In the genomic region with DNA sequence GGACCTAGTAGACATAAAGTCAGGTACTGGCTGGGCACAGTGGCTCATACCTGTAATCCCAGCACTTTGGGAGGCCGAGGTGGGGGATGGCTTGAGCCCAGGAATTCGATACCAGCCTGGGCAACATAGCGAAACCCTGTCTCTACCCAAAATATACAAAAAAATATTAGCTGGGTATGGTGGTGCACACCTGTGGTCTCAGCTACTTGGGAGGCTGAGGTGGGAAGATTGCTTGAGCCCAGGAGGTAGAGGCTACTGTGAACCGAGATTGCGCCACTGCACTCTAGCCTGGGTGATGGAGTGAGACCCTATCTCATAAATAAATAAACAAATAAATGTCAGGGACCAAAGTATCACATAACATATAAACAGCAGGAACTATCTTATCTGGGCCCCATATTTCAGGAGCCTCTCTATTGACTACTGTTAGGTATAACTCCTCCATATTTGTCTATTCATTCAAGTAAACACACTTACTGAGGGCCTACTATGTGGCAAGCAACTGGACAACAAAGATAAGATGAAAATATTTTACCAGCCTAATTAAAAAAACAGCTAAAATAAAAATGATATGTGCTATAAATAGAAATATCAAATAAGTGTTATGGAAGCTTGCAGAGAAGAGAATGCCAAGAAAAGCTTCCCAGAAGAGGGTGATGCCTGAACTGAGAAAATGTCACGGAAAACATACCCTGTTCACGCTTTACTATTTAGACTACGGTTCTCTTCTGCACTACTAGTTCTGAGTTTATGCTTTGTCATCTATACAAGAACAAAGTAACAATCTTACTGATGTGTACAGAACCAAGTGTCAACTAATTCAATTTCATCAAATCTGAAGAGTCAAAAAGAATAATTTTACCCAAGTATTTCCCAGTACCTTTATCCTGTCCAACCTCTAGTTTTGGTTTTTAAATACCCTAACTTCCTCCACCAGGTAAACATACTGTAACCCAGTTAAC, we compare ENCODE assay signal across 10 cellular contexts. TPM values are rescaled to one million over a fixed set of nuclear protein-coding genes. Genes with fewer than 3 reads are reported as not detected.
DNase-seq lines count a peak whose midpoint lies in the region; ATAC-seq and TF ChIP-seq lines count a peak whose summit lies in the region.
"Had no signal": no experiment of that assay in that cellular context is flagged by ENCODE, and none has a peak within 500 bp of the region (broad histone marks: within the 10 kb centered on the region; RNA-seq: fewer than 3 reads in every experiment).

No MANE protein-coding gene starts in this region.

- H3K27ac Mint-ChIP-seq in WTC11 = peak overlapping the region; percentile 45

- peaks cover 29% of the 10 kb centered on the region for H3K36me3 ChIP-seq in HAP-1 (replicated peaks)
- peaks cover 0 to 23% of the 10 kb centered on the region in 2 donors for H3K36me3 ChIP-seq in gastrocnemius medialis
- H3K36me3 ChIP-seq in testis (ENCODE audit: low read depth, missing control alignments) = no peaks in the 10 kb centered on the region

- ATAC-seq in WTC11 (no peak), gastrocnemius medialis (no peak), GM19397 (IDR thresholded peaks at IDR 0.05; ENCODE audit: unreplicated experiment) (no peak)

- H3K27ac ChIP-seq in gastrocnemius medialis = peak overlapping the region; percentile 96 to 100 (median 98)
- no peak overlapping the region for H3K27ac ChIP-seq in testis

- H3K9me3 Mint-ChIP-seq in WTC11 = no peaks in the 10 kb centered on the region

- H3K4me1 Mint-ChIP-seq in WTC11 = peaks cover 19% of the 10 kb centered on the region

- in situ Hi-C loops in HAP-1 (cut with MboI; ENCODE audit: low sequenced_read_pairs) = no loop called here
- in situ Hi-C loops in gastrocnemius medialis (cut with MboI; ENCODE audit: low sequenced_read_pairs in 4 of 4) = no loop called here

- H3K36me3 Mint-ChIP-seq in WTC11 = peaks cover 29% of the 10 kb centered on the region

- TF ChIP-seq POLR2A in gastrocnemius medialis (IDR thresholded peaks at IDR 0.05) (no peak), testis (IDR thresholded peaks at IDR 0.05) (no peak)

- DNase-seq in HAP-1 (ENCODE audit: low spot score in 2 of 2) = no peak
- DNase-seq in WTC11 (ENCODE audit: low spot score) = no peak
- DNase-seq in foreskin fibroblast = no peak
- no peak for DNase-seq in gastrocnemius medialis
- no peak for DNase-seq in testis
- no peak for DNase-seq in iPS-NIHi7 (ENCODE audit: extremely low spot score)
- no peak for DNase-seq in superior temporal gyrus (ENCODE audit: extremely low spot score)
- DNase-seq: NCI-H2029 treated with DMSO at 0.1 percent for 48 hours had no signal

- no peaks in the 10 kb centered on the region for H3K27me3 Mint-ChIP-seq in WTC11 (ENCODE audit: low read depth)

- TF ChIP-seq CTCF in WTC11 (IDR thresholded peaks at IDR 0.05) (no peak), foreskin fibroblast (IDR thresholded peaks at IDR 0.05; ENCODE audit: low read depth, low read length) (no peak), gastrocnemius medialis (IDR thresholded peaks at IDR 0.05 in 4 of 5, conservative IDR thresholded peaks at IDR 0.05 in 1 of 5) (no peak), testis (IDR thresholded peaks at IDR 0.05) (no peak)

- peak overlapping the region; percentile 83 for H3K4me3 Mint-ChIP-seq in WTC11

- peak overlapping the region; percentile 82 for H3K4me3 ChIP-seq in HAP-1
- peak overlapping the region; percentile 66 to 99 for H3K4me3 ChIP-seq in foreskin fibroblast (ENCODE audit: low read depth in 1 of 2, low read length in 2 of 2)
- peak overlapping the region; percentile 90 to 98 (median 95) for H3K4me3 ChIP-seq in gastrocnemius medialis
- no peak overlapping the region for H3K4me3 ChIP-seq in testis

- intact Hi-C loops in gastrocnemius medialis (cut with DNase I; ENCODE audit: low total_unique reads) (loop anchor here (1.0 to 10.0 kb wide), 2 partner anchors 82 to 181 kb away; no protein-coding TSS in a partner anchor), testis (cut with DNase I; ENCODE audit: low total_unique reads) (no loop called here)

- H3K4me1 ChIP-seq in HAP-1 (peaks cover 14% of the 10 kb centered on the region), gastrocnemius medialis (peaks cover 26 to 31% of the 10 kb centered on the region in 2 donors), testis (peaks cover 13% of the 10 kb centered on the region)

- POLR2A ChIA-PET in WTC11 (lab: Charles Lee) = interaction anchor here (0.6 kb wide), 1 partner anchor 12 kb away, joined by 3 read pairs; no protein-coding TSS in a partner anchor

- CTCF ChIA-PET in WTC11 (lab: Charles Lee) = interaction anchor here (1.2 to 4.7 kb wide), 2 partner anchors 13 to 97 kb away, joined by 3 to 52 read pairs; a partner anchor contains a TSS

- 64 to 72% methylated on average over 8 of the region's 8 CpGs for WGBS in testis, 2 donors

- H3K27me3 ChIP-seq in HAP-1 (ENCODE audit: low read depth) = no peaks in the 10 kb centered on the region
- no peaks in the 10 kb centered on the region for H3K27me3 ChIP-seq in gastrocnemius medialis
- no peaks in the 10 kb centered on the region for H3K27me3 ChIP-seq in testis
- H3K27me3 ChIP-seq: adrenal gland had no signal

- H3K9me3 ChIP-seq in HAP-1 = no peaks in the 10 kb centered on the region
- H3K9me3 ChIP-seq in gastrocnemius medialis = no peaks in the 10 kb centered on the region
- H3K9me3 ChIP-seq in testis = no peaks in the 10 kb centered on the region
- H3K9me3 ChIP-seq: adrenal gland had no signal

TF ChIP-seq in WTC11, 78 proteins besides CTCF, POLR2A, EP300 and RAD21:
- no peak for TF ChIP-seq TEAD4 (CRISPR knock-in tag; IDR thresholded peaks at IDR 0.05)
- no peak for TF ChIP-seq OVOL2 (CRISPR knock-in tag; IDR thresholded peaks at IDR 0.05; ENCODE audit: borderline replicate concordance)
- TF ChIP-seq ZNF396 (CRISPR knock-in tag; IDR thresholded peaks at IDR 0.05; ENCODE audit: borderline replicate concordance) = no peak
- TF ChIP-seq, protein P1, sequence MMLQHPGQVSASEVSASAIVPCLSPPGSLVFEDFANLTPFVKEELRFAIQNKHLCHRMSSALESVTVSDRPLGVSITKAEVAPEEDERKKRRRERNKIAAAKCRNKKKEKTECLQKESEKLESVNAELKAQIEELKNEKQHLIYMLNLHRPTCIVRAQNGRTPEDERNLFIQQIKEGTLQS (CRISPR knock-in tag; conservative IDR thresholded peaks at IDR 0.05) = no peak
- no peak for TF ChIP-seq ZBTB21 (CRISPR knock-in tag; IDR thresholded peaks at IDR 0.05; ENCODE audit: borderline replicate concordance)
- TF ChIP-seq SMAD4 (CRISPR knock-in tag; IDR thresholded peaks at IDR 0.05) = no peak
- TF ChIP-seq CREM (CRISPR knock-in tag; IDR thresholded peaks at IDR 0.05) = no peak
- no peak for TF ChIP-seq NR2C2 (CRISPR knock-in tag; IDR thresholded peaks at IDR 0.05)
- TF ChIP-seq CREB1 (CRISPR knock-in tag; IDR thresholded peaks at IDR 0.05) = no peak
- no peak for TF ChIP-seq MXD4 (CRISPR knock-in tag; IDR thresholded peaks at IDR 0.05; ENCODE audit: borderline replicate concordance)
- no peak for TF ChIP-seq SMAD3 (CRISPR knock-in tag; IDR thresholded peaks at IDR 0.05; ENCODE audit: borderline replicate concordance)
- no peak for TF ChIP-seq RELA (CRISPR knock-in tag; IDR thresholded peaks at IDR 0.05; ENCODE audit: borderline replicate concordance)
- TF ChIP-seq ZNF121 (CRISPR knock-in tag; IDR thresholded peaks at IDR 0.05) = no peak
- TF ChIP-seq, protein P2, sequence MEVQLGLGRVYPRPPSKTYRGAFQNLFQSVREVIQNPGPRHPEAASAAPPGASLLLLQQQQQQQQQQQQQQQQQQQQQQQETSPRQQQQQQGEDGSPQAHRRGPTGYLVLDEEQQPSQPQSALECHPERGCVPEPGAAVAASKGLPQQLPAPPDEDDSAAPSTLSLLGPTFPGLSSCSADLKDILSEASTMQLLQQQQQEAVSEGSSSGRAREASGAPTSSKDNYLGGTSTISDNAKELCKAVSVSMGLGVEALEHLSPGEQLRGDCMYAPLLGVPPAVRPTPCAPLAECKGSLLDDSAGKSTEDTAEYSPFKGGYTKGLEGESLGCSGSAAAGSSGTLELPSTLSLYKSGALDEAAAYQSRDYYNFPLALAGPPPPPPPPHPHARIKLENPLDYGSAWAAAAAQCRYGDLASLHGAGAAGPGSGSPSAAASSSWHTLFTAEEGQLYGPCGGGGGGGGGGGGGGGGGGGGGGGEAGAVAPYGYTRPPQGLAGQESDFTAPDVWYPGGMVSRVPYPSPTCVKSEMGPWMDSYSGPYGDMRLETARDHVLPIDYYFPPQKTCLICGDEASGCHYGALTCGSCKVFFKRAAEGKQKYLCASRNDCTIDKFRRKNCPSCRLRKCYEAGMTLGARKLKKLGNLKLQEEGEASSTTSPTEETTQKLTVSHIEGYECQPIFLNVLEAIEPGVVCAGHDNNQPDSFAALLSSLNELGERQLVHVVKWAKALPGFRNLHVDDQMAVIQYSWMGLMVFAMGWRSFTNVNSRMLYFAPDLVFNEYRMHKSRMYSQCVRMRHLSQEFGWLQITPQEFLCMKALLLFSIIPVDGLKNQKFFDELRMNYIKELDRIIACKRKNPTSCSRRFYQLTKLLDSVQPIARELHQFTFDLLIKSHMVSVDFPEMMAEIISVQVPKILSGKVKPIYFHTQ (CRISPR knock-in tag; IDR thresholded peaks at IDR 0.05) = no peak
- no peak for TF ChIP-seq ATF1 (CRISPR knock-in tag; IDR thresholded peaks at IDR 0.05)
- TF ChIP-seq JAZF1 (CRISPR knock-in tag; IDR thresholded peaks at IDR 0.05) = no peak
- TF ChIP-seq ZNF138 (CRISPR knock-in tag; conservative IDR thresholded peaks at IDR 0.05) = no peak

RNA-seq across cellular contexts. Expression of a gene that starts 1.9 kb away (rescaled TPM):
- 81.3 to 91.4 TPM (median 81.4 TPM) in 3 replicates for total RNA-seq in WTC11 (2021)
- 100 to 1,000 TPM in 2 of 4 donors, 10 to 100 TPM in 2; 65.2 to 128 (median 102) TPM for total RNA-seq in gastrocnemius medialis
- 100 to 1,000 TPM; 211 to 354 TPM for total RNA-seq in testis
- 280 TPM for polyA plus RNA-seq in testis (ENCODE audit: insufficient read depth, low read depth, low replicate concordance)

RNA-seq across cellular contexts. Expression of a gene that starts 12.9 kb away (rescaled TPM):
- total RNA-seq in WTC11 (2021) (38.2 to 43.0 TPM (median 40.7 TPM) in 3 replicates), gastrocnemius medialis (1 to 10 TPM; 4.6 to 8.0 (median 6.5) TPM), testis (10 to 100 TPM; 40.5 to 56.8 TPM)
- polyA plus RNA-seq in testis (ENCODE audit: insufficient read depth, low read depth, low replicate concordance) = 54.4 TPM

RNA-seq across cellular contexts. Expression of a gene that starts 45.3 kb away (rescaled TPM):
- 28.8 to 33.6 TPM (median 28.8 TPM) in 3 replicates for total RNA-seq in WTC11 (2021)
- total RNA-seq in gastrocnemius medialis = 10 to 100 TPM; 38.0 to 77.4 (median 46.9) TPM
- total RNA-seq in testis = 10 to 100 TPM; 36.1 to 58.3 TPM
- 37.1 TPM for polyA plus RNA-seq in testis (ENCODE audit: insufficient read depth, low read depth, low replicate concordance)

Comparison
In these comparisons a context has a peak if more than half of its experiments do, and no peak if none do; other contexts are left out.
1. H3K4me3 ChIP-seq: peak in HAP-1 (single experiment), foreskin fibroblast (2 of 2) and gastrocnemius medialis (4 of 4); none in testis (0 of 2).
2. H3K27ac ChIP-seq: peak in gastrocnemius medialis (4 of 4); none in testis (0 of 2).